In genomic region chr2:231370749-231371429, GRCh38 we compare ENCODE assay signal across 25 cellular contexts. TPM values are rescaled to one million over a fixed set of nuclear protein-coding genes. Genes with fewer than 3 reads are reported as not detected.
DNase-seq lines count a peak whose midpoint lies in the region; ATAC-seq and TF ChIP-seq lines count a peak whose summit lies in the region.
"Had no signal": no experiment of that assay in that cellular context is flagged by ENCODE, and none has a peak within 500 bp of the region (broad histone marks: within the 10 kb centered on the region; RNA-seq: fewer than 3 reads in every experiment).

No MANE protein-coding gene starts in this region.

- H2BK20ac ChIP-seq in H9 (ENCODE audit: low read depth, low read length, poor library complexity, severe bottlenecking), result no peak overlapping the region

- H3K27me3 ChIP-seq in H9 (ENCODE audit: insufficient read depth, low read length) (no peaks in the 10 kb centered on the region), iPS-20b (ENCODE audit: insufficient read depth, low read length) (no peaks in the 10 kb centered on the region), trophoblast cell (ENCODE audit: insufficient read depth, low read length) (no peaks in the 10 kb centered on the region)
- no peaks in the 10 kb centered on the region for H3K27me3 ChIP-seq in CD8-positive, alpha-beta T cell (ENCODE audit: insufficient read depth, low read length)
- H3K27me3 ChIP-seq: body of pancreas, neutrophil, upper lobe of left lung had no signal

- no peak overlapping the region; the same call in 1 of the 2 replicates for H2BK15ac ChIP-seq in H9 (ENCODE audit: low read depth, low read length)

- H2BK12ac ChIP-seq in H9 (ENCODE audit: insufficient read length, low read depth, low read length) (peak overlapping the region; percentile 87), trophoblast cell (ENCODE audit: low read length) (no peak overlapping the region)

- H3K56ac ChIP-seq in H9 (ENCODE audit: insufficient read length, low read depth, low read length), result no peak overlapping the region

- peak overlapping the region; percentile 7 for H2BK5ac ChIP-seq in H9 (ENCODE audit: insufficient read length, low read length)
- H2BK5ac ChIP-seq in trophoblast cell (ENCODE audit: low read depth, low read length, poor library complexity), result no peak overlapping the region

- H3K36me3 ChIP-seq in iPS-20b (ENCODE audit: insufficient read depth, low read depth, low read length), result no peaks in the 10 kb centered on the region
- H3K36me3 ChIP-seq in trophoblast cell (ENCODE audit: control insufficient read depth in 1 of 2, insufficient read depth in 2 of 2, low read length in 2 of 2), result no peaks in the 10 kb centered on the region
- H3K36me3 ChIP-seq in CD8-positive, alpha-beta T cell (ENCODE audit: insufficient read depth, low read length), result no peaks in the 10 kb centered on the region
- H3K36me3 ChIP-seq: esophagus squamous epithelium, neutrophil had no signal

- H3K9me3 Mint-ChIP-seq in H9, result peaks cover 0 to 1% of the 10 kb centered on the region in 2 experiments; a peak in 1 of 5 replicates
- H3K9me3 Mint-ChIP-seq in CD8-positive, alpha-beta T cell, result no peaks in the 10 kb centered on the region
- H3K9me3 Mint-ChIP-seq: activated CD8-positive, alpha-beta T cell treated with anti-CD3 and anti-CD28 coated beads for 36 hours; activated naive CD4-positive, alpha-beta T cell treated with anti-CD3 and anti-CD28 coated beads, Interleukin-2, amount 50 U/mL, for 72 hours; activated T-cell treated with anti-CD3 and anti-CD28 coated beads, Interleukin-2, amount 50 U/mL, for 4 hours; CD8-positive, alpha-beta memory T cell; mesothelial cell of epicardium; T-helper 1 cell treated with Interleukin-12 subunit alpha and Interleukin-12 subunit beta and Interleukin-4 antibody, amounts not matched to agents 30 μg/mL and 1 μg/mL, for 36 hours had no signal

- peak overlapping the region; percentile 34 to 48; a peak in 2 of 5 replicates for H3K4me3 Mint-ChIP-seq in H9
- H3K4me3 Mint-ChIP-seq in CD8-positive, alpha-beta T cell, result no peak overlapping the region
- H3K4me3 Mint-ChIP-seq: activated CD8-positive, alpha-beta T cell treated with anti-CD3 and anti-CD28 coated beads for 36 hours; activated T-cell treated with anti-CD3 and anti-CD28 coated beads, Interleukin-2, amount 50 U/mL, for 4 hours; CD8-positive, alpha-beta memory T cell; mesothelial cell of epicardium; T-helper 1 cell treated with Interleukin-12 subunit alpha and Interleukin-12 subunit beta and Interleukin-4 antibody, amounts not matched to agents 30 μg/mL and 1 μg/mL, for 36 hours had no signal

- H3K4me1 ChIP-seq in H9 (ENCODE audit: insufficient read depth, low read length) (peaks cover 9% of the 10 kb centered on the region; the same call in 1 of the 2 replicates), iPS-20b (ENCODE audit: insufficient read depth, low read length) (peaks cover 33% of the 10 kb centered on the region), trophoblast cell (ENCODE audit: control insufficient read depth in 1 of 2, insufficient read depth in 2 of 2, low read length in 2 of 2) (peaks cover 3% of the 10 kb centered on the region in 2 experiments)
- H3K4me1 ChIP-seq in CD8-positive, alpha-beta T cell (ENCODE audit: insufficient read depth, low read length), result no peaks in the 10 kb centered on the region
- H3K4me1 ChIP-seq: body of pancreas, esophagus squamous epithelium, upper lobe of left lung had no signal

- H4K5ac ChIP-seq in H9 (ENCODE audit: insufficient read length, low read depth, low read length), result peak overlapping the region; percentile 15

- ATAC-seq in CD8-positive, alpha-beta T cell, result no peak
- ATAC-seq: activated CD8-positive, alpha-beta T cell treated with anti-CD3 and anti-CD28 coated beads for 36 hours; activated naive CD4-positive, alpha-beta T cell treated with anti-CD3 and anti-CD28 coated beads, Interleukin-2, amount 50 U/mL, for 72 hours; activated T-cell treated with anti-CD3 and anti-CD28 coated beads, Interleukin-2, amount 50 U/mL, for 4 hours; body of pancreas had no signal

- H3K9ac ChIP-seq in H9 (ENCODE audit: extremely low read depth, insufficient read length, low read length) (no peak overlapping the region), iPS-20b (ENCODE audit: low read depth, low read length) (peak overlapping the region; percentile 78), trophoblast cell (ENCODE audit: low read length) (no peak overlapping the region)
- H3K9ac ChIP-seq: KMS-11 had no signal

- H2AFZ ChIP-seq in H9 (ENCODE audit: low read length), result no peak overlapping the region
- no peak overlapping the region for H2AFZ ChIP-seq in trophoblast cell (ENCODE audit: insufficient read depth, low read length, poor library complexity)

- H3K79me1 ChIP-seq in H9 (ENCODE audit: insufficient read depth, low read depth, low read length, poor library complexity, severe bottlenecking) (no peaks in the 10 kb centered on the region), trophoblast cell (ENCODE audit: low read length) (peaks cover under 1% of the 10 kb centered on the region)

- peak overlapping the region; percentile 89 for H3K18ac ChIP-seq in H9 (ENCODE audit: insufficient read length, low read depth, low read length)
- no peak overlapping the region for H3K18ac ChIP-seq in trophoblast cell (ENCODE audit: low read length)

- peak overlapping the region; percentile 5; the same call in 1 of the 2 replicates for H3K4ac ChIP-seq in H9 (ENCODE audit: low read depth, low read length)
- no peak overlapping the region for H3K4ac ChIP-seq in trophoblast cell (ENCODE audit: low read depth, low read length)

- H3K14ac ChIP-seq in H9 (ENCODE audit: insufficient read depth, low read length) (peak overlapping the region; percentile 82), trophoblast cell (ENCODE audit: low read length) (no peak overlapping the region)

- H3K27me3 Mint-ChIP-seq in H9 (ENCODE audit: low read depth), result no peaks in the 10 kb centered on the region
- H3K27me3 Mint-ChIP-seq in CD8-positive, alpha-beta T cell (ENCODE audit: low read depth), result no peaks in the 10 kb centered on the region
- H3K27me3 Mint-ChIP-seq: activated CD8-positive, alpha-beta T cell treated with anti-CD3 and anti-CD28 coated beads for 36 hours; CD8-positive, alpha-beta memory T cell had no signal

- POLR2A ChIA-PET in CD8-positive, alpha-beta T cell (lab: Charles Lee), result no interaction called here

- peak overlapping the region; percentile 56 for H4K91ac ChIP-seq in H9 (ENCODE audit: insufficient read length, low read depth, low read length)
- H4K91ac ChIP-seq in trophoblast cell (ENCODE audit: low read depth, low read length), result no peak overlapping the region

- H3K4me3 ChIP-seq in iPS-20b (ENCODE audit: low read length), result peak overlapping the region; percentile 47; the same call in 1 of the 2 replicates
- H3K4me3 ChIP-seq in trophoblast cell (ENCODE audit: low read depth, low read length), result no peak overlapping the region
- no peak overlapping the region for H3K4me3 ChIP-seq in CD8-positive, alpha-beta T cell (ENCODE audit: low read depth, low read length)
- H3K4me3 ChIP-seq: body of pancreas, esophagus squamous epithelium, upper lobe of left lung had no signal

- CTCF ChIA-PET in CD8-positive, alpha-beta T cell (lab: Charles Lee), result interaction anchor here (0.7 kb wide), 1 partner anchor 14 kb away, joined by 3 read pairs; no protein-coding TSS in a partner anchor

- H3K9me3 ChIP-seq in H9 (ENCODE audit: control insufficient read depth, low read depth, low read length), result no peaks in the 10 kb centered on the region
- no peaks in the 10 kb centered on the region for H3K9me3 ChIP-seq in iPS-20b (ENCODE audit: insufficient read depth, low read depth, low read length)
- H3K9me3 ChIP-seq in trophoblast cell (ENCODE audit: insufficient read depth, low read depth, low read length), result no peaks in the 10 kb centered on the region
- H3K9me3 ChIP-seq in CD8-positive, alpha-beta T cell (ENCODE audit: low read length), result no peaks in the 10 kb centered on the region
- H3K9me3 ChIP-seq: body of pancreas, esophagus squamous epithelium, neutrophil, upper lobe of left lung had no signal

- H2AK5ac ChIP-seq in H9 (ENCODE audit: insufficient read length, low read length) (peak overlapping the region; percentile 43), trophoblast cell (ENCODE audit: low read length) (no peak overlapping the region)

- H3K27ac Mint-ChIP-seq in H9, result peak overlapping the region; percentile 95 to 97 (median 95)
- no peak overlapping the region for H3K27ac Mint-ChIP-seq in CD8-positive, alpha-beta T cell
- H3K27ac Mint-ChIP-seq: activated CD8-positive, alpha-beta T cell treated with anti-CD3 and anti-CD28 coated beads for 36 hours; activated naive CD4-positive, alpha-beta T cell treated with anti-CD3 and anti-CD28 coated beads, Interleukin-2, amount 50 U/mL, for 72 hours; CD8-positive, alpha-beta memory T cell; T-helper 1 cell treated with Interleukin-12 subunit alpha and Interleukin-12 subunit beta and Interleukin-4 antibody, amounts not matched to agents 30 μg/mL and 1 μg/mL, for 36 hours had no signal

- H3K23me2 ChIP-seq in H9 (ENCODE audit: insufficient read length, low read depth, low read length, poor library complexity, severe bottlenecking), result no peaks in the 10 kb centered on the region

- H4K20me1 ChIP-seq in H9 (ENCODE audit: control insufficient read depth, insufficient read depth, insufficient read length), result no peaks in the 10 kb centered on the region

- H3K4me1 Mint-ChIP-seq in H9, result peaks cover 40 to 52% of the 10 kb centered on the region in 2 experiments
- H3K4me1 Mint-ChIP-seq in CD8-positive, alpha-beta T cell (ENCODE audit: low read depth), result no peaks in the 10 kb centered on the region
- H3K4me1 Mint-ChIP-seq: CD8-positive, alpha-beta memory T cell had no signal

- DNase-seq in H9 (peak; percentile 89), dermis blood vessel endothelial cell (peak; percentile 40), trophoblast cell (peak; percentile 50 to 57), NCI-H345 (lab: John Stamatoyannopoulos, UW) (no peak), HPDE6-E6E7 (ENCODE audit: extremely low spot score) (no peak), Kasumi-1 (lab: John Stamatoyannopoulos, UW) (no peak)
- DNase-seq in CD8-positive, alpha-beta T cell, result no peak
- DNase-seq: activated CD8-positive, alpha-beta T cell treated with anti-CD3 and anti-CD28 coated beads for 36 hours; activated T-cell treated with anti-CD3 and anti-CD28 coated beads, Interleukin-2, amount 50 U/mL, for 4 hours; body of pancreas; DMS79 treated with DMSO at 0.1 percent for 48 hours; esophagus squamous epithelium; NCI-H2029 treated with DMSO at 0.1 percent for 48 hours; NCI-H524; SHP77 treated with DMSO at 0.1 percent for 48 hours; stimulated activated naive CD4-positive, alpha-beta T cell had no signal

- intact Hi-C loops in CD8-positive, alpha-beta T cell (cut with DNase I, micrococcal nuclease), result no loop called here

- H3K4me2 ChIP-seq in H9 (ENCODE audit: insufficient read depth, insufficient read length, low read length), result no peak overlapping the region
- H3K4me2 ChIP-seq in trophoblast cell (ENCODE audit: low read length), result no peak overlapping the region
- H3K4me2 ChIP-seq: KMS-11 had no signal

- no peak for TF ChIP-seq CTCF in H9 (conservative IDR thresholded peaks at IDR 0.05)
- TF ChIP-seq CTCF in CD8-positive, alpha-beta T cell (IDR thresholded peaks at IDR 0.05), result no peak

- H4K8ac ChIP-seq in H9 (replicated peaks; ENCODE audit: insufficient read length, low read depth, low read length), result no peak overlapping the region
- H4K8ac ChIP-seq in trophoblast cell (ENCODE audit: low read depth, low read length), result no peak overlapping the region

- no CpG with 5 or more reads among the region's 21 CpGs for WGBS in H9 (ENCODE audit: extremely low coverage, insufficient read length, low lambda C conversion rate)
- WGBS in trophoblast cell (ENCODE audit: extremely low coverage, insufficient coverage, insufficient read length), result no CpG with 5 or more reads among the region's 21 CpGs

- H3K27ac ChIP-seq in H9 (ENCODE audit: insufficient read length, low read depth, low read length) (peak overlapping the region; percentile 53), iPS-20b (ENCODE audit: low read length) (peak overlapping the region; percentile 99), trophoblast cell (ENCODE audit: low read depth, low read length) (no peak overlapping the region)
- no peak overlapping the region for H3K27ac ChIP-seq in CD8-positive, alpha-beta T cell (ENCODE audit: low read depth, low read length)
- H3K27ac ChIP-seq: body of pancreas, esophagus squamous epithelium, HL-60, KMS-11, neutrophil, upper lobe of left lung had no signal

- no peak overlapping the region for H3T11ph ChIP-seq in H9 (ENCODE audit: low read length)

- no peaks in the 10 kb centered on the region for H3K79me2 ChIP-seq in H9 (ENCODE audit: insufficient read depth, low read length)
- no peaks in the 10 kb centered on the region for H3K79me2 ChIP-seq in trophoblast cell (ENCODE audit: control insufficient read depth, insufficient read depth, low read length, poor library complexity)

- H3K23ac ChIP-seq in H9 (ENCODE audit: insufficient read length, low read depth, low read length) (no peak overlapping the region), trophoblast cell (ENCODE audit: low read length) (no peak overlapping the region)

- H2BK120ac ChIP-seq in H9 (ENCODE audit: low read depth, low read length, poor library complexity, severe bottlenecking) (no peak overlapping the region), trophoblast cell (ENCODE audit: insufficient read depth, low read length, poor library complexity) (no peak overlapping the region)

- peaks cover 0 to 7% (median 4%) of the 10 kb centered on the region in 3 experiments; a peak in 5 of 7 replicates for H3K36me3 Mint-ChIP-seq in H9 (ENCODE audit: insufficient read depth in 1 of 3, low read depth in 3 of 3)
- H3K36me3 Mint-ChIP-seq in CD8-positive, alpha-beta T cell, result no peaks in the 10 kb centered on the region
- H3K36me3 Mint-ChIP-seq: activated naive CD4-positive, alpha-beta T cell treated with anti-CD3 and anti-CD28 coated beads, Interleukin-2, amount 50 U/mL, for 72 hours; CD8-positive, alpha-beta memory T cell had no signal

- H4K12ac ChIP-seq in trophoblast cell (ENCODE audit: low read depth, low read length), result no peak overlapping the region

RNA-seq across cellular contexts. Expression of gene B3GNT7, which starts 24.6 kb away (rescaled TPM):
- total RNA-seq in H9 (2021) (39.1 and 42.2 TPM in 2 replicates), dermis blood vessel endothelial cell (12.1 and 13.6 TPM in 2 replicates)
- 2.4 and 2.6 TPM in 2 replicates for polyA plus RNA-seq in trophoblast cell (2013)
- 1 to 10 TPM; 2.7 to 3.4 TPM for total RNA-seq in CD8-positive, alpha-beta T cell

Comparison
In these comparisons a context has a peak if more than half of its experiments do, and no peak if none do; other contexts are left out.
1. DNase-seq: peak in H9 (single experiment), dermis blood vessel endothelial cell (single experiment) and trophoblast cell (2 of 2); none in NCI-H345 (single experiment), HPDE6-E6E7 (single experiment), Kasumi-1 (0 of 2) and CD8-positive, alpha-beta T cell (0 of 7).
2. H3K27ac ChIP-seq: peak in H9 (single experiment) and iPS-20b (single experiment); none in trophoblast cell (single experiment) and CD8-positive, alpha-beta T cell (single experiment).